ENCODE assay signal across 29 cellular contexts in the genomic region with DNA sequence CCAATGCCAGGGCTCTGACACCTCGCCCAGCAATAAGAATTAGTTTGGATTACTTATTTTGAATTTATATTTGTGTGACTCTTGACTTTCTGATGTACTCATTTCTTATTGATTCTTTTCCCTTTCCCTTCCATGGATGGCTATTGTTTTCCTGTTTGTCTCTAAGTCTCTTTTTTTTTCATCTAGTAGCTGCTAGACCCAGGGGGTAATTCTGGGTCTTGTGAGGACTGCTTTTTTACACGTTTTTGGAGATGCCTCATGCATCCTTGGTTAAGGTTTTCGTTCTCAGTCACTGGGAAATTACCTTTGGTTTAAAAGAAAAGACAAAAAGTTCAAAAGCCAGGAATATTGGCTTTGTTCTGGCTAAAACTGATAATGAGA.
DNase-seq lines count a peak whose midpoint lies in the region; ATAC-seq and TF ChIP-seq lines count a peak whose summit lies in the region.
"Had no signal": no experiment of that assay in that cellular context is flagged by ENCODE, and none has a peak within 500 bp of the region (broad histone marks: within the 10 kb centered on the region; RNA-seq: fewer than 3 reads in every experiment).

No MANE protein-coding gene starts in this region.

- no peak overlapping the region for H3K27ac Mint-ChIP-seq in HFFc6
- H3K27ac Mint-ChIP-seq in WTC11 = peak overlapping the region; percentile 5
- no peak overlapping the region for H3K27ac Mint-ChIP-seq in type B pancreatic cell
- no peak overlapping the region for H3K27ac Mint-ChIP-seq in natural killer cell
- H3K27ac Mint-ChIP-seq: activated CD4-positive, alpha-beta T cell treated with anti-CD3 and anti-CD28 coated beads for 36 hours; activated CD8-positive, alpha-beta T cell treated with anti-CD3 and anti-CD28 coated beads, Interleukin-2, amount 10 ng/mL, durations not matched to agents 7 days and 5 days; activated naive CD4-positive, alpha-beta T cell treated with anti-CD3 and anti-CD28 coated beads, Interleukin-2, amount 10 ng/mL, durations not matched to agents 7 days and 5 days; immature natural killer cell; memory B cell; stimulated activated naive CD8-positive, alpha-beta T cell treated with anti-CD3 and anti-CD28 coated beads, Interleukin-15, amount 100 ng/mL, for 72 hours had no signal

- CTCF ChIA-PET in WTC11 (lab: Charles Lee) = interaction anchor here (0.9 kb wide), 1 partner anchor 442 kb away, joined by 3 read pairs; the partner anchor contains the start of gene C3orf33

- intact Hi-C loops in natural killer cell (cut with micrococcal nuclease) = no loop called here

- H3K36me3 Mint-ChIP-seq in HFFc6 (ENCODE audit: low read depth) (no peaks in the 10 kb centered on the region), WTC11 (peaks cover 16% of the 10 kb centered on the region), type B pancreatic cell (peaks cover 4% of the 10 kb centered on the region), natural killer cell (no peaks in the 10 kb centered on the region)
- H3K36me3 Mint-ChIP-seq: activated naive CD4-positive, alpha-beta T cell treated with anti-CD3 and anti-CD28 coated beads, Interleukin-2, amount 10 ng/mL, durations not matched to agents 7 days and 5 days; memory B cell had no signal

- DNase-seq in HFFc6 = no peak
- DNase-seq in WTC11 (ENCODE audit: low spot score) = no peak
- no peak for DNase-seq in type B pancreatic cell (ENCODE audit: extremely low spot score, unreplicated experiment)
- DNase-seq in MV-4-11 (lab: John Stamatoyannopoulos, UW) = no peak
- no peak for DNase-seq in natural killer cell
- DNase-seq: activated CD4-positive, alpha-beta T cell treated with anti-CD3 and anti-CD28 coated beads for 36 hours; activated CD8-positive, alpha-beta T cell treated with anti-CD3 and anti-CD28 coated beads, Interleukin-2, amount 10 ng/mL, durations not matched to agents 7 days and 5 days; activated naive CD4-positive, alpha-beta T cell treated with anti-CD3 and anti-CD28 coated beads, Interleukin-2, amount 10 ng/mL, durations not matched to agents 7 days and 5 days; amniotic stem cell; DMS53; immature natural killer cell; KG1; left colon; NCI-H1105 treated with DMSO at 0.1 percent for 48 hours; NCI-H2029; NCI-H2227 treated with DMSO at 0.1 percent for 48 hours; NK-92 treated with Interleukin-12 subunit alpha and Interleukin-12 subunit beta, amount 100 ng/mL, for 24 hours; right lobe of liver; SHP77; stimulated activated CD4-positive, alpha-beta T cell treated with anti-CD3 and anti-CD28 coated beads, Interleukin-2, amount 100 ng/mL, for 48 hours; stimulated activated naive CD8-positive, alpha-beta T cell treated with anti-CD3 and anti-CD28 coated beads, Interleukin-15, amount 100 ng/mL, for 72 hours had no signal

- ATAC-seq in WTC11 (peak; percentile 8), HG03108 (IDR thresholded peaks at IDR 0.05; ENCODE audit: unreplicated experiment) (no peak), natural killer cell (no peak)
- ATAC-seq: activated CD4-positive, alpha-beta T cell treated with anti-CD3 and anti-CD28 coated beads for 36 hours; activated CD8-positive, alpha-beta T cell treated with anti-CD3 and anti-CD28 coated beads, Interleukin-2, amount 10 ng/mL, durations not matched to agents 7 days and 5 days; gastroesophageal sphincter; left colon; Panc1; stimulated activated naive CD8-positive, alpha-beta T cell treated with anti-CD3 and anti-CD28 coated beads, Interleukin-15, amount 100 ng/mL, for 72 hours had no signal

- peaks cover 68% of the 10 kb centered on the region for H3K4me1 ChIP-seq in iPS-18a (ENCODE audit: control insufficient read depth, low read depth, low read length)
- H3K4me1 ChIP-seq: prostate gland, vagina had no signal

- H3K27ac ChIP-seq in iPS-18a (ENCODE audit: low read length) = no peak overlapping the region
- H3K27ac ChIP-seq: C4-2B, gastroesophageal sphincter, prostate gland, vagina had no signal

- H3K4me1 Mint-ChIP-seq in HFFc6 (ENCODE audit: low read depth) = peaks cover 17% of the 10 kb centered on the region
- peaks cover 76% of the 10 kb centered on the region for H3K4me1 Mint-ChIP-seq in WTC11
- peaks cover 15% of the 10 kb centered on the region for H3K4me1 Mint-ChIP-seq in type B pancreatic cell (ENCODE audit: unreplicated experiment)
- no peaks in the 10 kb centered on the region for H3K4me1 Mint-ChIP-seq in natural killer cell
- H3K4me1 Mint-ChIP-seq: activated CD4-positive, alpha-beta T cell treated with anti-CD3 and anti-CD28 coated beads for 36 hours; activated naive CD4-positive, alpha-beta T cell treated with anti-CD3 and anti-CD28 coated beads, Interleukin-2, amount 10 ng/mL, durations not matched to agents 7 days and 5 days; immature natural killer cell; memory B cell; stimulated activated naive CD8-positive, alpha-beta T cell treated with anti-CD3 and anti-CD28 coated beads, Interleukin-15, amount 100 ng/mL, for 72 hours had no signal

- H3K9me3 Mint-ChIP-seq in HFFc6 (no peaks in the 10 kb centered on the region), WTC11 (peaks cover 12% of the 10 kb centered on the region), type B pancreatic cell (peaks cover 5% of the 10 kb centered on the region), natural killer cell (no peaks in the 10 kb centered on the region)
- H3K9me3 Mint-ChIP-seq: activated naive CD4-positive, alpha-beta T cell treated with anti-CD3 and anti-CD28 coated beads, Interleukin-2, amount 10 ng/mL, durations not matched to agents 7 days and 5 days had no signal

- H3K9me3 ChIP-seq in iPS-18a (ENCODE audit: control insufficient read depth, low read depth, low read length) = peaks cover 2% of the 10 kb centered on the region
- H3K9me3 ChIP-seq: prostate gland, right lobe of liver had no signal

- no peak overlapping the region for H3K9ac ChIP-seq in iPS-18a (ENCODE audit: low read length)

- H3K36me3 ChIP-seq in iPS-18a (ENCODE audit: control insufficient read depth, low read depth, low read length) = no peaks in the 10 kb centered on the region
- H3K36me3 ChIP-seq: gastroesophageal sphincter, prostate gland, right lobe of liver, vagina had no signal

- H3K4me3 Mint-ChIP-seq in HFFc6 (peak overlapping the region; percentile 1; the same call in 1 of the 2 replicates), WTC11 (0 out of 2 replicates have a peak overlapping the region, but pooled peaks have one; percentile 0), type B pancreatic cell (peak overlapping the region; percentile 18), natural killer cell (no peak overlapping the region)
- H3K4me3 Mint-ChIP-seq: activated CD4-positive, alpha-beta T cell treated with anti-CD3 and anti-CD28 coated beads for 36 hours; activated CD8-positive, alpha-beta T cell treated with anti-CD3 and anti-CD28 coated beads, Interleukin-2, amount 10 ng/mL, durations not matched to agents 7 days and 5 days; activated naive CD4-positive, alpha-beta T cell treated with anti-CD3 and anti-CD28 coated beads, Interleukin-2, amount 10 ng/mL, durations not matched to agents 7 days and 5 days; immature natural killer cell; memory B cell; stimulated activated naive CD8-positive, alpha-beta T cell treated with anti-CD3 and anti-CD28 coated beads, Interleukin-15, amount 100 ng/mL, for 72 hours had no signal

- H3K27me3 Mint-ChIP-seq in HFFc6 (ENCODE audit: insufficient read depth) (peaks cover 2% of the 10 kb centered on the region; the same call in 1 of the 2 replicates), WTC11 (ENCODE audit: low read depth) (peaks cover 75% of the 10 kb centered on the region), type B pancreatic cell (no peaks in the 10 kb centered on the region), natural killer cell (ENCODE audit: low read depth in 2 of 2) (peaks cover 0 to 2% of the 10 kb centered on the region in 2 donors)
- H3K27me3 Mint-ChIP-seq: activated CD4-positive, alpha-beta T cell treated with anti-CD3 and anti-CD28 coated beads for 36 hours; activated naive CD4-positive, alpha-beta T cell treated with anti-CD3 and anti-CD28 coated beads, Interleukin-2, amount 10 ng/mL, durations not matched to agents 7 days and 5 days; memory B cell; stimulated activated naive CD8-positive, alpha-beta T cell treated with anti-CD3 and anti-CD28 coated beads, Interleukin-15, amount 100 ng/mL, for 72 hours had no signal

- peak overlapping the region; percentile 40 for H3K4me3 ChIP-seq in iPS-18a (ENCODE audit: low read length)
- H3K4me3 ChIP-seq: gastroesophageal sphincter, prostate gland, right lobe of liver, vagina had no signal

- H3K27me3 ChIP-seq in iPS-18a (ENCODE audit: control insufficient read depth, insufficient read depth, low read length) = peaks cover 51% of the 10 kb centered on the region
- H3K27me3 ChIP-seq: gastroesophageal sphincter, right lobe of liver, vagina had no signal

- POLR2A ChIA-PET in WTC11 (lab: Charles Lee) = no interaction called here

- TF ChIP-seq CTCF in HFFc6 (IDR thresholded peaks at IDR 0.05) = no peak
- TF ChIP-seq CTCF in WTC11 (IDR thresholded peaks at IDR 0.05) = no peak
- no peak for TF ChIP-seq CTCF in type B pancreatic cell (conservative IDR thresholded peaks at IDR 0.05)
- no peak for TF ChIP-seq CTCF in natural killer cell (IDR thresholded peaks at IDR 0.05)

TF ChIP-seq in WTC11, 78 proteins besides CTCF, POLR2A, EP300 and RAD21:
- TF ChIP-seq ZNF138 (CRISPR knock-in tag; conservative IDR thresholded peaks at IDR 0.05) (no peak), MYBL2 (CRISPR knock-in tag; IDR thresholded peaks at IDR 0.05) (no peak), NFATC4 (CRISPR knock-in tag; IDR thresholded peaks at IDR 0.05) (no peak), NR2C2 (CRISPR knock-in tag; IDR thresholded peaks at IDR 0.05) (no peak)
TF ChIP-seq in WTC11: peak in this region for 0.
